Comparison of ENCODE assay signal across 23 cellular contexts in the genomic region with DNA sequence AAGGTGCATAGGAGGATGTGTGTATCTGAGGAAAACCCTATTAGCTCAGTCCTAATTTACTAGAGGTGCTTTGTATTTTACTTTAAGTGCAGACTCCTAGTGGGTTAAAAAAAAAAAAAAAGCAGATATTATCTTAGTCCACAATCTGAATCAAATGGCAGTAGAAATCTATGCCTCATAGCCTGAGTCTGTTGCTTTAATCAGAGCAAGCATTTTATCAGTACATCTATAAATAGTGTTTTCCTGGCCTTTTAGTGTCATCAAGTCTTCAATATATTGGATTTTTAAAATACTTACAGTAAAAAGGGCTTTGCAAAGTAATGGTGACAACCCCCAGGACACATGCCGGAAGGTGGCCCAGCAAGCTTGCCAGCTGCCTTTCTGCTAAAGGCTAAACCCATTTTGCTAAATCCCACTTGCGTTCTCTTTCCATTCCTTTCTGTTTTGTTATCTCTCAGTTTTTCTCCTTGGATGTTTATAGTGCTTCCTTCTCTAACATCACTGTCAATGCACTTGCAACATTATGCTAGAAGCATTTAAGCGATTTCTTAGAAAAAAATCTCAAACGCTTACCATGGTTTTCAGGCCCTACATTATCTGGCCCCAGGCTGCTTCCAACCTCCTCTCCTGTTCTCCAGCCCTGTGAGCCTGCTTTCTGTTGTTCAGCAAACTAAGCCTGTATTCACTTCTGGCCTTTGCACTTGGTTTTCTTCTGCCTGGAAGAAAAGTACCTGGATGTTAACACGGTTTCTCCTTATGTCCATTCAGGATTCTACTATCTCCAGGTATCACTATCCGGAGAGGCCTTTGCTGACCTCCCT.
DNase-seq lines count a peak whose midpoint lies in the region; ATAC-seq and TF ChIP-seq lines count a peak whose summit lies in the region.
"Had no signal": no experiment of that assay in that cellular context is flagged by ENCODE, and none has a peak within 500 bp of the region (broad histone marks: within the 10 kb centered on the region; RNA-seq: fewer than 3 reads in every experiment).

No MANE protein-coding gene starts in this region.

- peak overlapping the region; percentile 25 for H3K4me3 ChIP-seq in BE2C (ENCODE audit: low read depth, low read length)
- H3K4me3 ChIP-seq: Peyer's patch, SK-N-MC had no signal

- POLR2A ChIA-PET in T-cell (lab: Charles Lee), result no interaction called here

- CTCF ChIA-PET in T-cell (lab: Charles Lee), result no interaction called here

- H3K36me3 Mint-ChIP-seq in glutamatergic neuron (ENCODE audit: unreplicated experiment) (no peaks in the 10 kb centered on the region), T-cell (no peaks in the 10 kb centered on the region)
- H3K36me3 Mint-ChIP-seq: CD8-positive, alpha-beta T cell had no signal

- H3K27ac Mint-ChIP-seq in glutamatergic neuron (ENCODE audit: unreplicated experiment) (peak overlapping the region; percentile 52), T-cell (no peak overlapping the region)
- H3K27ac Mint-ChIP-seq: CD8-positive, alpha-beta T cell had no signal

- peak; percentile 11 for DNase-seq in BE2C
- no peak for DNase-seq in glutamatergic neuron
- peak in 3 of 49 donors; percentile 5 to 20 (median 12) for DNase-seq in substantia nigra (lab: John Stamatoyannopoulos, UW)
- DNase-seq in T-cell, result no peak
- DNase-seq in HuH-7.5 (ENCODE audit: low spot score), result no peak
- DNase-seq: AML-193; Caco-2; CD8-positive, alpha-beta T cell; H7; KBM-7; MV-4-11; NCI-H1105 treated with DMSO at 0.1 percent for 48 hours; NCI-H146; NCI-H1930; NCI-H2107; NCI-H446; Peyer's patch; SHP77 treated with DMSO at 0.1 percent for 48 hours had no signal

- H3K4me3 Mint-ChIP-seq in glutamatergic neuron (ENCODE audit: unreplicated experiment) (no peak overlapping the region), T-cell (no peak overlapping the region)
- H3K4me3 Mint-ChIP-seq: CD8-positive, alpha-beta T cell had no signal

- H3K4me1 ChIP-seq in BE2C, result no peaks in the 10 kb centered on the region; the same call in 1 of the 2 replicates
- H3K4me1 ChIP-seq: Caco-2, Peyer's patch had no signal

- no peak for TF ChIP-seq CTCF in BE2C (IDR thresholded peaks at IDR 0.05; ENCODE audit: low read depth, low read length)
- TF ChIP-seq CTCF in glutamatergic neuron (IDR thresholded peaks at IDR 0.05; ENCODE audit: partially characterized antibody, unreplicated experiment), result no peak

- H3K27ac ChIP-seq in substantia nigra (ENCODE audit: low read depth, low read length, poor library complexity, severe bottlenecking), result peak overlapping the region; percentile 40
- H3K27ac ChIP-seq: C4-2B, Peyer's patch, SK-N-MC had no signal

- H3K27me3 Mint-ChIP-seq in glutamatergic neuron (ENCODE audit: unreplicated experiment) (no peaks in the 10 kb centered on the region), T-cell (peaks cover 9 to 34% of the 10 kb centered on the region in 2 donors)

- no peaks in the 10 kb centered on the region for H3K27me3 ChIP-seq in BE2C
- H3K27me3 ChIP-seq: Peyer's patch had no signal

- peaks cover 11% of the 10 kb centered on the region for H3K4me1 Mint-ChIP-seq in glutamatergic neuron (ENCODE audit: low read depth, unreplicated experiment)
- no peaks in the 10 kb centered on the region for H3K4me1 Mint-ChIP-seq in T-cell

- ATAC-seq in SK-N-SH treated with all-trans-retinoic acid at 6 μM for 48 hours, result peak; percentile 58
- ATAC-seq in HG02798 (IDR thresholded peaks at IDR 0.05; ENCODE audit: poor library complexity, unreplicated experiment), result no peak
- no peak for ATAC-seq in GM19035 (IDR thresholded peaks at IDR 0.05; ENCODE audit: unreplicated experiment)
- ATAC-seq in T-cell (replicated peaks in 1 of 4), result no peak
- ATAC-seq: CD8-positive, alpha-beta T cell had no signal

- H3K9me3 Mint-ChIP-seq in glutamatergic neuron (ENCODE audit: unreplicated experiment) (no peaks in the 10 kb centered on the region), T-cell (no peaks in the 10 kb centered on the region)
- H3K9me3 Mint-ChIP-seq: CD8-positive, alpha-beta T cell had no signal

- H3K9me3 ChIP-seq in BE2C, result no peaks in the 10 kb centered on the region
- H3K9me3 ChIP-seq: Caco-2, Peyer's patch had no signal

- no peaks in the 10 kb centered on the region for H3K36me3 ChIP-seq in BE2C
- H3K36me3 ChIP-seq: Peyer's patch had no signal

TF ChIP-seq in SK-N-SH treated with all-trans-retinoic acid at 6 μM for 48 hours, 23 proteins besides CTCF, POLR2A, EP300 and RAD21:
- TF ChIP-seq ISL1 (CRISPR knock-in tag; IDR thresholded peaks at IDR 0.05), result peak; percentile 88
- TF ChIP-seq, protein P1, sequence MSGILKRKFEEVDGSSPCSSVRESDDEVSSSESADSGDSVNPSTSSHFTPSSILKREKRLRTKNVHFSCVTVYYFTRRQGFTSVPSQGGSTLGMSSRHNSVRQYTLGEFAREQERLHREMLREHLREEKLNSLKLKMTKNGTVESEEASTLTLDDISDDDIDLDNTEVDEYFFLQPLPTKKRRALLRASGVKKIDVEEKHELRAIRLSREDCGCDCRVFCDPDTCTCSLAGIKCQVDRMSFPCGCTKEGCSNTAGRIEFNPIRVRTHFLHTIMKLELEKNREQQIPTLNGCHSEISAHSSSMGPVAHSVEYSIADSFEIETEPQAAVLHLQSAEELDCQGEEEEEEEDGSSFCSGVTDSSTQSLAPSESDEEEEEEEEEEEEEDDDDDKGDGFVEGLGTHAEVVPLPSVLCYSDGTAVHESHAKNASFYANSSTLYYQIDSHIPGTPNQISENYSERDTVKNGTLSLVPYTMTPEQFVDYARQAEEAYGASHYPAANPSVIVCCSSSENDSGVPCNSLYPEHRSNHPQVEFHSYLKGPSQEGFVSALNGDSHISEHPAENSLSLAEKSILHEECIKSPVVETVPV (CRISPR knock-in tag; IDR thresholded peaks at IDR 0.05), result no peak
